In genomic region chr7:157566631-157567006, GRCh38 we compare ENCODE assay signal across 22 cellular contexts.
DNase-seq lines count a peak whose midpoint lies in the region; ATAC-seq and TF ChIP-seq lines count a peak whose summit lies in the region.
"Had no signal": no experiment of that assay in that cellular context is flagged by ENCODE, and none has a peak within 500 bp of the region (broad histone marks: within the 10 kb centered on the region; RNA-seq: fewer than 3 reads in every experiment).

No MANE protein-coding gene starts in this region.

- no peaks in the 10 kb centered on the region for H3K9me3 ChIP-seq in PC-3 (ENCODE audit: low read length)
- peaks cover 0 to 1% of the 10 kb centered on the region in 2 donors for H3K9me3 ChIP-seq in left lung
- no peaks in the 10 kb centered on the region for H3K9me3 ChIP-seq in neural progenitor cell (ENCODE audit: low read depth)
- no peaks in the 10 kb centered on the region for H3K9me3 ChIP-seq in Karpas-422 (ENCODE audit: low read length)
- H3K9me3 ChIP-seq in A673 (ENCODE audit: low read depth, low read length, poor library complexity, severe bottlenecking): no peaks in the 10 kb centered on the region
- H3K9me3 ChIP-seq in BE2C: no peaks in the 10 kb centered on the region
- H3K9me3 ChIP-seq: SJCRH30 had no signal

- peak overlapping the region; percentile 28 for H3K4me3 Mint-ChIP-seq in neural progenitor cell
- H3K4me3 Mint-ChIP-seq: CD8-positive, alpha-beta T cell had no signal

- H3K36me3 ChIP-seq in PC-3 (ENCODE audit: low read depth, low read length) (no peaks in the 10 kb centered on the region), left lung (no peaks in the 10 kb centered on the region), neural progenitor cell (no peaks in the 10 kb centered on the region), Karpas-422 (ENCODE audit: insufficient read depth, low read length) (no peaks in the 10 kb centered on the region), A673 (ENCODE audit: insufficient read depth, low read length, poor library complexity, severe bottlenecking) (no peaks in the 10 kb centered on the region), BE2C (no peaks in the 10 kb centered on the region)
- H3K36me3 ChIP-seq: BLaER1 treated with 17β-estradiol and CSF1 and Interleukin-3, amounts not matched to agents 10 nM and 100 nM had no signal

- peaks cover 39% of the 10 kb centered on the region for H3K36me3 Mint-ChIP-seq in neural progenitor cell
- H3K36me3 Mint-ChIP-seq: CD8-positive, alpha-beta T cell had no signal

- H3K79me2 ChIP-seq in PC-3 (ENCODE audit: low read length): no peaks in the 10 kb centered on the region
- H3K79me2 ChIP-seq in neural progenitor cell (ENCODE audit: low read depth): no peaks in the 10 kb centered on the region
- no peaks in the 10 kb centered on the region for H3K79me2 ChIP-seq in Karpas-422 (ENCODE audit: low read length)

- H3K4me2 ChIP-seq in PC-3 (ENCODE audit: low read length) (no peak overlapping the region), neural progenitor cell (no peak overlapping the region), Karpas-422 (ENCODE audit: low read depth, low read length, poor library complexity, severe bottlenecking) (no peak overlapping the region)
- H3K4me2 ChIP-seq: BLaER1 treated with 17β-estradiol and CSF1 and Interleukin-3, amounts not matched to agents 10 nM and 100 nM had no signal

- H3K4me3 ChIP-seq in PC-3 (ENCODE audit: low read length) (no peak overlapping the region), left lung (no peak overlapping the region), neural progenitor cell (no peak overlapping the region), Karpas-422 (ENCODE audit: low read length) (no peak overlapping the region), A673 (ENCODE audit: low read depth, low read length, poor library complexity, severe bottlenecking) (no peak overlapping the region), BE2C (ENCODE audit: low read depth, low read length) (no peak overlapping the region)
- H3K4me3 ChIP-seq: BLaER1 treated with 17β-estradiol and CSF1 and Interleukin-3, amounts not matched to agents 10 nM and 100 nM; SJCRH30 had no signal

- H3K9ac ChIP-seq in PC-3 (ENCODE audit: low read length) (peak overlapping the region; percentile 89), neural progenitor cell (no peak overlapping the region), Karpas-422 (ENCODE audit: low read length) (no peak overlapping the region)
- H3K9ac ChIP-seq: BLaER1 treated with 17β-estradiol and CSF1 and Interleukin-3, amounts not matched to agents 10 nM and 100 nM had no signal

- no peaks in the 10 kb centered on the region for H4K20me1 ChIP-seq in PC-3 (ENCODE audit: low read length)
- H4K20me1 ChIP-seq in neural progenitor cell (ENCODE audit: low read depth): peaks cover 3% of the 10 kb centered on the region
- no peaks in the 10 kb centered on the region for H4K20me1 ChIP-seq in Karpas-422 (ENCODE audit: insufficient read depth, low read depth, low read length)

- no peaks in the 10 kb centered on the region for H3K9me2 ChIP-seq in PC-3 (replicated peaks; ENCODE audit: low read length)
- H3K9me2 ChIP-seq in Karpas-422 (replicated peaks; ENCODE audit: insufficient read depth, low read length): no peaks in the 10 kb centered on the region; the same call in 1 of the 2 replicates

- peaks cover 4% of the 10 kb centered on the region for H3K27me3 Mint-ChIP-seq in neural progenitor cell (ENCODE audit: insufficient read depth, low read depth)

- H2AFZ ChIP-seq in PC-3 (ENCODE audit: low read length) (no peak overlapping the region), neural progenitor cell (replicated peaks) (no peak overlapping the region), Karpas-422 (ENCODE audit: low read length) (no peak overlapping the region)

- peak overlapping the region; percentile 97 for H3K27ac Mint-ChIP-seq in neural progenitor cell
- H3K27ac Mint-ChIP-seq: CD8-positive, alpha-beta T cell had no signal

- H3K27ac ChIP-seq in PC-3 (ENCODE audit: low read length): peak overlapping the region; percentile 99
- H3K27ac ChIP-seq in left lung: no peak overlapping the region
- H3K27ac ChIP-seq in neural progenitor cell: peak overlapping the region; percentile 14
- H3K27ac ChIP-seq in Karpas-422 (ENCODE audit: low read length): no peak overlapping the region
- H3K27ac ChIP-seq in A673 (ENCODE audit: low read depth, low read length, poor library complexity, severe bottlenecking): no peak overlapping the region
- H3K27ac ChIP-seq: BLaER1 treated with 17β-estradiol and CSF1 and Interleukin-3, amounts not matched to agents 10 nM and 100 nM; RWPE1; SJCRH30 had no signal

- no peak for ATAC-seq in PC-3
- ATAC-seq in left lung: no peak
- ATAC-seq: CD8-positive, alpha-beta T cell had no signal

- no peaks in the 10 kb centered on the region for H3K27me3 ChIP-seq in PC-3 (ENCODE audit: low read length)
- no peaks in the 10 kb centered on the region for H3K27me3 ChIP-seq in left lung
- peaks cover 23% of the 10 kb centered on the region for H3K27me3 ChIP-seq in neural progenitor cell
- no peaks in the 10 kb centered on the region for H3K27me3 ChIP-seq in Karpas-422 (ENCODE audit: low read length)
- H3K27me3 ChIP-seq in A673 (replicated peaks; ENCODE audit: insufficient read depth, low read depth, low read length, poor library complexity): no peaks in the 10 kb centered on the region
- no peaks in the 10 kb centered on the region for H3K27me3 ChIP-seq in BE2C
- H3K27me3 ChIP-seq: SJCRH30 had no signal

- BruUV-seq in PC-3 (replicated peaks; lab: Mats Ljungman, UMichigan) (no TSS peak), A673 (replicated peaks; lab: Mats Ljungman, UMichigan) (no TSS peak)

- H3K4me1 ChIP-seq in PC-3 (ENCODE audit: insufficient read depth, low read length) (peaks cover 48% of the 10 kb centered on the region), left lung (peaks cover 0 to 9% of the 10 kb centered on the region in 2 donors), neural progenitor cell (peaks cover 30% of the 10 kb centered on the region), Karpas-422 (ENCODE audit: low read length) (peaks cover 6% of the 10 kb centered on the region), A673 (ENCODE audit: insufficient read depth, low read length, poor library complexity, severe bottlenecking) (no peaks in the 10 kb centered on the region), BE2C (no peaks in the 10 kb centered on the region)
- H3K4me1 ChIP-seq: SJCRH30 had no signal

- DNase-seq in PC-3: no peak
- peak; percentile 33 for DNase-seq in SW480 (ENCODE audit: low spot score)
- peak; percentile 7 to 62 for DNase-seq in left lung
- no peak for DNase-seq in neural progenitor cell (ENCODE audit: low spot score)
- no peak for DNase-seq in Karpas-422
- no peak for DNase-seq in A673 (ENCODE audit: low spot score)
- DNase-seq in BE2C: no peak
- DNase-seq: ACHN; CD8-positive, alpha-beta T cell; DMS153; GOT3; HCEC 1CT; KG1; NCI-H1105; NCI-H146; NCI-H2029; NCI-H2227 treated with DMSO at 0.1 percent for 48 hours; NCI-H510A treated with DMSO at 0.1 percent for 48 hours; NCI-H748 treated with DMSO at 0.1 percent for 48 hours; SJCRH30 had no signal

- H3F3A ChIP-seq in PC-3 (ENCODE audit: low read length, unreplicated experiment) (peaks cover 6% of the 10 kb centered on the region), neural progenitor cell (ENCODE audit: low read depth) (peaks cover 12% of the 10 kb centered on the region)

- TF ChIP-seq CTCF in PC-3 (conservative IDR thresholded peaks at IDR 0.05; ENCODE audit: low read depth, low read length): no peak
- TF ChIP-seq CTCF in left lung (IDR thresholded peaks at IDR 0.05): no peak
- no peak for TF ChIP-seq CTCF in neural progenitor cell (IDR thresholded peaks at IDR 0.05)
- TF ChIP-seq CTCF in A673 (conservative IDR thresholded peaks at IDR 0.05; ENCODE audit: low read depth, low read length): no peak
- no peak for TF ChIP-seq CTCF in BE2C (IDR thresholded peaks at IDR 0.05; ENCODE audit: low read depth, low read length)

- CTCF ChIA-PET in PC-3 (lab: Charles Lee) (no interaction called here), A673 (lab: Charles Lee) (no interaction called here)

- H3K9me3 Mint-ChIP-seq in neural progenitor cell: peaks cover 5% of the 10 kb centered on the region
- H3K9me3 Mint-ChIP-seq: CD8-positive, alpha-beta T cell had no signal

- intact Hi-C loops in PC-3 (cut with micrococcal nuclease) (no loop called here), left lung (cut with DNase I) (no loop called here), A673 (cut with micrococcal nuclease; ENCODE audit: unreplicated experiment) (no loop called here)

- H3K4me1 Mint-ChIP-seq in neural progenitor cell: peaks cover 64% of the 10 kb centered on the region

- POLR2A ChIA-PET in PC-3 (lab: Charles Lee; ENCODE audit: unreplicated experiment): interaction anchor here (0.7 kb wide), 1 partner anchor 124 kb away, joined by 5 read pairs; no protein-coding TSS in a partner anchor
- POLR2A ChIA-PET in A673 (lab: Charles Lee; ENCODE audit: low non-redundant PET): no interaction called here

Comparison
In these comparisons a context has a peak if more than half of its experiments do, and no peak if none do; other contexts are left out.
1. DNase-seq: peak in SW480 (single experiment) and left lung (2 of 2); none in PC-3 (single experiment), neural progenitor cell (single experiment), Karpas-422 (single experiment), A673 (single experiment) and BE2C (single experiment).
2. H3K27ac ChIP-seq: peak in PC-3 (single experiment) and neural progenitor cell (single experiment); none in left lung (0 of 2), Karpas-422 (single experiment) and A673 (single experiment).